In the genomic region with DNA sequence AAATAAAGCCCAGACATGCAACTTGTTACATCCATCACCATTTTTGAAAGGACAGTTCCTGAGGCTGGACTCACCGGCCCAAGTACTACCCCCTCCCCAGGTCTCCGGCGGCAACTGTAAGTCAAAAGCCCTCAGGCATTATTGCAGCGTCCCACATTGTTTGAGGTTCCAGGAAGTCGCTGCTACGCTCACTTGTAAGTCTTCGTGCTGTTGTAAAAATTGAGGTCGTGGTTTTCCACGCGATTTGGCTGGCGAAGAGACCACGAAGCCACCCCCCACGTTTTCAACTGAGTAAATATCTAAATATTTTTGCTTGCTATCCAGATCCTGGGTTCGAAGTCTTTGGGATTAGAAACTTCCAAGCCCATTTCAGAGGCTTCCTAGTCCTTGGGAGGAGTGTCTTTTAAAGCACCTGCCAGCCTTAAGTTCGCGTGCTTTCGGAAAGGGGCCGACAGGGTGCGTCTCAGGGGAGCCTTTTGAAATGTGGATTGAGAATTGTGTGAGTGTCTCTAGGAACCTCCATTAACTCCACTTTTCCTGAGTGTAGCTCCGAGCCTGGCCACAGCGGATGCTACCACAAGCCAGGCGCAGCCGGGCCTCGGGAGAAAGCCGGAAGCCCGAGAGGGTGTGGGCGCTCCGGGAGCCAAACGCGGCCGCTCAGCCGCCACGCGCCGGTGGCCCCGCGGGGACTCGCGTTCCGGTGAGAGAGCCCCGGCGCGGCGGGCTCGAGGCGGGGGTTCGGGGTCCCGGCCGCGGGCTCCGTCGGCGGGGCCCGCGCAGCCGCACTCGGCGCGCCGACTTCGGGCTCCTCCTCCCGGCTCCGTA, we compare ENCODE assay signal across 8 cellular contexts. TPM values are rescaled to one million over a fixed set of nuclear protein-coding genes. Genes with fewer than 3 reads are reported as not detected.
DNase-seq lines count a peak whose midpoint lies in the region; ATAC-seq and TF ChIP-seq lines count a peak whose summit lies in the region.

A gene with protein sequence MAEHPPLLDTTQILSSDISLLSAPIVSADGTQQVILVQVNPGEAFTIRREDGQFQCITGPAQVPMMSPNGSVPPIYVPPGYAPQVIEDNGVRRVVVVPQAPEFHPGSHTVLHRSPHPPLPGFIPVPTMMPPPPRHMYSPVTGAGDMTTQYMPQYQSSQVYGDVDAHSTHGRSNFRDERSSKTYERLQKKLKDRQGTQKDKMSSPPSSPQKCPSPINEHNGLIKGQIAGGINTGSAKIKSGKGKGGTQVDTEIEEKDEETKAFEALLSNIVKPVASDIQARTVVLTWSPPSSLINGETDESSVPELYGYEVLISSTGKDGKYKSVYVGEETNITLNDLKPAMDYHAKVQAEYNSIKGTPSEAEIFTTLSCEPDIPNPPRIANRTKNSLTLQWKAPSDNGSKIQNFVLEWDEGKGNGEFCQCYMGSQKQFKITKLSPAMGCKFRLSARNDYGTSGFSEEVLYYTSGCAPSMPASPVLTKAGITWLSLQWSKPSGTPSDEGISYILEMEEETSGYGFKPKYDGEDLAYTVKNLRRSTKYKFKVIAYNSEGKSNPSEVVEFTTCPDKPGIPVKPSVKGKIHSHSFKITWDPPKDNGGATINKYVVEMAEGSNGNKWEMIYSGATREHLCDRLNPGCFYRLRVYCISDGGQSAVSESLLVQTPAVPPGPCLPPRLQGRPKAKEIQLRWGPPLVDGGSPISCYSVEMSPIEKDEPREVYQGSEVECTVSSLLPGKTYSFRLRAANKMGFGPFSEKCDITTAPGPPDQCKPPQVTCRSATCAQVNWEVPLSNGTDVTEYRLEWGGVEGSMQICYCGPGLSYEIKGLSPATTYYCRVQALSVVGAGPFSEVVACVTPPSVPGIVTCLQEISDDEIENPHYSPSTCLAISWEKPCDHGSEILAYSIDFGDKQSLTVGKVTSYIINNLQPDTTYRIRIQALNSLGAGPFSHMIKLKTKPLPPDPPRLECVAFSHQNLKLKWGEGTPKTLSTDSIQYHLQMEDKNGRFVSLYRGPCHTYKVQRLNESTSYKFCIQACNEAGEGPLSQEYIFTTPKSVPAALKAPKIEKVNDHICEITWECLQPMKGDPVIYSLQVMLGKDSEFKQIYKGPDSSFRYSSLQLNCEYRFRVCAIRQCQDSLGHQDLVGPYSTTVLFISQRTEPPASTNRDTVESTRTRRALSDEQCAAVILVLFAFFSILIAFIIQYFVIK (plus strand): TSS at position 812 of the 825 bp plus-strand sequence. CDS start 30,279 bp downstream, outside the sequence.

- TF ChIP-seq CTCF in Caco-2 (IDR thresholded peaks at IDR 0.05; ENCODE audit: insufficient read depth in 1 of 2, low read depth in 1 of 2, low read length in 1 of 2, severe bottlenecking in 1 of 2, unreplicated experiment in 1 of 2) = peak in 1 of 2 experiments; percentile 29
- no peak for TF ChIP-seq CTCF in psoas muscle (IDR thresholded peaks at IDR 0.05)

- H3K36me3 Mint-ChIP-seq in Caco-2 (ENCODE audit: insufficient read depth, unreplicated experiment) = no peaks in the 10 kb centered on the region

- CTCF ChIA-PET in Caco-2 (lab: Charles Lee) = interaction anchor here (0.6 kb wide), 1 partner anchor 99 kb away, joined by 3 read pairs; no protein-coding TSS in a partner anchor

- DNase-seq in Caco-2 (peak; percentile 76 to 86), HUDEP-2 (lab: John Stamatoyannopoulos, UW; ENCODE audit: unreplicated experiment in 76 of 76) (peak in 57 of 76 experiments; percentile 4 to 79 (median 45)), SK-N-DZ (ENCODE audit: low spot score) (peak; percentile 66), left ventricle myocardium superior (peak; percentile 31), psoas muscle (peak; percentile 80 to 89), OCI-M2 (lab: John Stamatoyannopoulos, UW; ENCODE audit: unreplicated experiment) (no peak)

- BruUV-seq in Caco-2 (replicated peaks; lab: Mats Ljungman, UMichigan) = TSS peak; percentile 78

- H3K27me3 ChIP-seq in Caco-2 (replicated peaks; ENCODE audit: control insufficient read depth, insufficient read depth, low read length) (no peaks in the 10 kb centered on the region), psoas muscle (ENCODE audit: insufficient read depth in 3 of 3, low read length in 2 of 3) (peaks cover 0 to under 1% (median 0%) of the 10 kb centered on the region in 3 donors)

- H3K27ac ChIP-seq in angular gyrus (ENCODE audit: low read depth, low read length) (peak within 1 kb of the TSS; percentile 90), psoas muscle (peak within 1 kb of the TSS; percentile 96)

- ATAC-seq in GM19397 (IDR thresholded peaks at IDR 0.05; ENCODE audit: unreplicated experiment) = peak; percentile 22
- ATAC-seq in left ventricle myocardium superior = peak; percentile 85
- ATAC-seq in psoas muscle = peak; percentile 79 to 88 (median 85)

- H3K4me1 Mint-ChIP-seq in Caco-2 (ENCODE audit: low read depth, unreplicated experiment) = peaks cover 17% of the 10 kb centered on the region

- H3K27ac Mint-ChIP-seq in Caco-2 (ENCODE audit: unreplicated experiment) = peak within 1 kb of the TSS; percentile 92

- 0 to 2% (median 1%) methylated on average over 46 to 63 of the region's 63 CpGs for WGBS in psoas muscle, 3 donors

- H3K27me3 Mint-ChIP-seq in Caco-2 (ENCODE audit: insufficient read depth, unreplicated experiment) = peaks cover 4% of the 10 kb centered on the region

- intact Hi-C loops in Caco-2 (cut with micrococcal nuclease; ENCODE audit: unreplicated experiment) (loop anchor here (5.0 kb wide), 1 partner anchor 137 kb away; no protein-coding TSS in a partner anchor), left ventricle myocardium superior (cut with micrococcal nuclease) (no loop called here), psoas muscle (cut with DNase I) (loop anchor here (5.0 to 10.0 kb wide), 2 partner anchors 139 to 272 kb away; a partner anchor contains a TSS)

- H3K4me1 ChIP-seq in Caco-2 (peaks cover 4% of the 10 kb centered on the region; the same call in 1 of the 2 replicates), psoas muscle (peaks cover 27% of the 10 kb centered on the region)

- H3K4me3 ChIP-seq in Caco-2 (ENCODE audit: low read depth, low read length) (peak within 1 kb of the TSS; percentile 71), psoas muscle (peak within 1 kb of the TSS; percentile 96)

- H3K4me3 Mint-ChIP-seq in Caco-2 (ENCODE audit: unreplicated experiment) = peak within 1 kb of the TSS; percentile 98

- no peaks in the 10 kb centered on the region for H3K9me3 ChIP-seq in Caco-2
- peaks cover 9% of the 10 kb centered on the region for H3K9me3 ChIP-seq in psoas muscle

- POLR2A ChIA-PET in Caco-2 (lab: Charles Lee) = interaction anchor here (1.0 to 1.9 kb wide), 2 partner anchors 20 to 135 kb away, joined by 4 to 5 read pairs; no protein-coding TSS in a partner anchor

- H3K36me3 ChIP-seq in Caco-2 (ENCODE audit: control insufficient read depth, insufficient read depth, low read length) = no peaks in the 10 kb centered on the region
- H3K36me3 ChIP-seq in psoas muscle (ENCODE audit: insufficient read depth in 1 of 2, low read depth in 1 of 2) = no peaks in the 10 kb centered on the region

- peaks cover 17% of the 10 kb centered on the region for H3K9me3 Mint-ChIP-seq in Caco-2 (ENCODE audit: unreplicated experiment)

RNA-seq across cellular contexts. Expression of the gene that starts here (rescaled TPM):
- total RNA-seq in Caco-2 (2022) = 32.5 and 33.3 TPM in 2 replicates
- polyA plus RNA-seq in SK-N-DZ (2014; cell fraction: cytosol; rRNA removed) = 33.0 and 38.8 TPM in 2 replicates
- 49.3 and 50.0 TPM in 2 replicates for polyA plus RNA-seq in SK-N-DZ (2014; cell fraction: nucleus; rRNA removed)
- total RNA-seq in left ventricle myocardium superior = 18.4 TPM
- 10 to 100 TPM; 10.5 to 18.6 (median 10.9) TPM for total RNA-seq in psoas muscle
- polyA plus RNA-seq in psoas muscle = 1 to 10 TPM; 4.4 to 9.5 (median 6.0) TPM

Comparison
In these comparisons a context has a peak if more than half of its experiments do, and no peak if none do; other contexts are left out.
1. ATAC-seq: peak in every context shown above with its lines; median percentile 85 in left ventricle myocardium superior; 85 in psoas muscle; 22 in GM19397.